Comparison of ENCODE assay signal across 13 cellular contexts in the genomic region with DNA sequence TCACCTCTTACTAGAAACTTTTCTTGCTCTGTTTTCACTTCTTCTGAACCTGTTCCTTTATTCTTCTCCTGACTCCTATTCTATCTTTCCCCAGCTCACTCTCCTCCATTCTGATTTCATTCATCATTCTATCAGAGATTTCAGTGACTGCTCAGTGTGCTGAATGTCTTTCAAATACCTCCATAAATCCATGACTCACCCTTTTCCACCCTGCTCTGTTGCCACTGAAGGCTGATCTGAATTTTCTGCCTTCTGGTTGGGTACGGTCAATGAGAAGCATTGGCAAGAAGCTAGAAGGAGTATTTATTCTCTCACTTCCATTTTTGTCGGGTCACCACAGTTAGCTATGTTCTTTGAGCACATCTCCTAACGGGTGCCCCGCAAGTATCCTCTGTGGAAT.
DNase-seq lines count a peak whose midpoint lies in the region; FAIRE-seq and TF ChIP-seq lines count a peak whose summit lies in the region.
"Had no signal": no experiment of that assay in that cellular context is flagged by ENCODE, and none has a peak within 500 bp of the region (broad histone marks: within the 10 kb centered on the region; RNA-seq: fewer than 3 reads in every experiment).

No MANE protein-coding gene starts in this region.

- TF ChIP-seq CTCF in type B pancreatic cell (conservative IDR thresholded peaks at IDR 0.05) = no peak

- H3K27me3 ChIP-seq in adipocyte (replicated peaks; ENCODE audit: control insufficient read depth, insufficient read depth, low read length) = no peaks in the 10 kb centered on the region

- no peak overlapping the region for H3K27ac Mint-ChIP-seq in type B pancreatic cell
- H3K27ac Mint-ChIP-seq: CD4-positive, CD25-positive, alpha-beta regulatory T cell had no signal

- CTCF ChIA-PET in HEK293T (lab: Yijun Ruan, JAX) = no interaction called here

- no peak overlapping the region for H3K4me3 ChIP-seq in adipocyte (ENCODE audit: low read length)

- H3K9me3 Mint-ChIP-seq in type B pancreatic cell = no peaks in the 10 kb centered on the region

- DNase-seq in HCEC 1CT (peak; percentile 2), adipocyte (ENCODE audit: low read depth) (peak; percentile 7), iris pigment epithelial cell (ENCODE audit: low read depth) (peak; percentile 27), urothelium cell line (ENCODE audit: low spot score) (peak; percentile 7), type B pancreatic cell (ENCODE audit: extremely low spot score, unreplicated experiment) (no peak), HK-2 (ENCODE audit: unreplicated experiment) (no peak), HEK293T (ENCODE audit: extremely low spot score) (no peak)
- DNase-seq: CD4-positive, CD25-positive, alpha-beta regulatory T cell; NCI-H187 treated with DMSO at 0.1 percent for 48 hours; NCI-H446 treated with DMSO at 0.1 percent for 48 hours; NK-92 treated with Interleukin-12 subunit alpha and Interleukin-12 subunit beta, amount 100 ng/mL, for 24 hours; RPMI8226; SIG-M5 had no signal

- no peak overlapping the region for H3K9ac ChIP-seq in adipocyte (ENCODE audit: low read length)

- H3K4me1 Mint-ChIP-seq in type B pancreatic cell (ENCODE audit: unreplicated experiment) = no peaks in the 10 kb centered on the region
- H3K4me1 Mint-ChIP-seq: CD4-positive, CD25-positive, alpha-beta regulatory T cell had no signal

- no peak overlapping the region for H3K4me3 Mint-ChIP-seq in type B pancreatic cell

- no peak for FAIRE-seq in urothelium cell line (lab: Jason Lieb, UNC)

- POLR2A ChIA-PET in HEK293T (lab: Yijun Ruan, JAX) = no interaction called here

- H3K9me3 ChIP-seq in adipocyte (ENCODE audit: control insufficient read depth, low read length) = no peaks in the 10 kb centered on the region

- no peaks in the 10 kb centered on the region for H3K36me3 Mint-ChIP-seq in type B pancreatic cell
- H3K36me3 Mint-ChIP-seq: CD4-positive, CD25-positive, alpha-beta regulatory T cell had no signal

- peaks cover 7% of the 10 kb centered on the region for H3K27me3 Mint-ChIP-seq in type B pancreatic cell
- H3K27me3 Mint-ChIP-seq: CD4-positive, CD25-positive, alpha-beta regulatory T cell had no signal

- H3K4me1 ChIP-seq in adipocyte (ENCODE audit: control insufficient read depth, insufficient read depth, low read length) = peaks cover 5% of the 10 kb centered on the region

- no peaks in the 10 kb centered on the region for H3K36me3 ChIP-seq in adipocyte (ENCODE audit: control insufficient read depth, insufficient read depth, low read length, severe bottlenecking)

TF ChIP-seq in HEK293T, 16 proteins besides CTCF, POLR2A, EP300 and RAD21:
- TF ChIP-seq FOXA1 (IDR thresholded peaks at IDR 0.05) = no peak
- no peak for TF ChIP-seq BHLHE40 (IDR thresholded peaks at IDR 0.05; ENCODE audit: borderline replicate concordance)
- no peak for TF ChIP-seq TARDBP (IDR thresholded peaks at IDR 0.05)
- no peak for TF ChIP-seq SUZ12 (IDR thresholded peaks at IDR 0.05)
- TF ChIP-seq LEF1 (IDR thresholded peaks at IDR 0.05; ENCODE audit: borderline replicate concordance) = no peak
- TF ChIP-seq SP1 (IDR thresholded peaks at IDR 0.05) = no peak
- TF ChIP-seq FOXK2 (IDR thresholded peaks at IDR 0.05) = no peak

Comparison
In these comparisons a context has a peak if more than half of its experiments do, and no peak if none do; other contexts are left out.
1. DNase-seq: peak in HCEC 1CT (single experiment), adipocyte (single experiment), iris pigment epithelial cell (single experiment) and urothelium cell line (single experiment); none in type B pancreatic cell (single experiment), HK-2 (single experiment) and HEK293T (single experiment).